Comparison of ENCODE assay signal across 10 cellular contexts in the genomic region with DNA sequence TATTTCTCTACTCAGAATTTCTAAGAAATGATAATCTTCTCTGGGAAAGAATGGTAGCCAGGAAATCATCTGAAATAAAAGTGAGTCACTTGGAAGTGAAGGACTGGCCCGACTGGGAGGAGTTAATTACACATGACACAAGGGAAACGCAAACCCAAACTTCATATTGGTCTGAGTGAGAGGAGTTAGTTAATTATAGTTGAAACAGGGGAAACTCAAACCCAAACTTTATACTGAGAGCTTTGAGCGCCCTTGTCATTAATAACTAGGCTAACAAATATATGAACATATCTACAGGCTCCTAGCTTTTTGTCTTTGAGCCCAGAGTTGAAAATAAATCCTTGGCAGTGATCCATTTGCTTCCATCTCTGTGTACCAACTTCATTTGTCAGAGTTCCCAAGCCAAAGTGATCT.
DNase-seq lines count a peak whose midpoint lies in the region; ATAC-seq and TF ChIP-seq lines count a peak whose summit lies in the region.
"Had no signal": no experiment of that assay in that cellular context is flagged by ENCODE, and none has a peak within 500 bp of the region (broad histone marks: within the 10 kb centered on the region; RNA-seq: fewer than 3 reads in every experiment).

No MANE protein-coding gene starts in this region.

- H3K36me3 ChIP-seq in SK-N-MC (ENCODE audit: insufficient read depth, low read length) (no peaks in the 10 kb centered on the region), prostate gland (no peaks in the 10 kb centered on the region)

- 23% methylated on average over 3 of the region's 3 CpGs for WGBS in prostate gland

- peak overlapping the region; percentile 37 for H3K9ac ChIP-seq in SK-N-MC (ENCODE audit: insufficient read length)

- no peak for ATAC-seq in GM19395 (IDR thresholded peaks at IDR 0.05; ENCODE audit: unreplicated experiment)

- H3K4me1 ChIP-seq in prostate gland (replicated peaks), result no peaks in the 10 kb centered on the region

- H3K4me3 ChIP-seq in SK-N-MC (peak overlapping the region; percentile 66; the same call in 1 of the 2 replicates), fibroblast of villous mesenchyme (ENCODE audit: low read depth, low read length) (no peak overlapping the region), prostate gland (no peak overlapping the region)

- no peaks in the 10 kb centered on the region for H3K27me3 ChIP-seq in prostate gland (replicated peaks; ENCODE audit: insufficient read depth)

- H3K27ac ChIP-seq in SK-N-MC (peak overlapping the region; percentile 69), prostate gland (peak overlapping the region; percentile 8 to 42)

- TF ChIP-seq POLR2A in prostate gland (IDR thresholded peaks at IDR 0.05), result no peak

- DNase-seq in AG20443 (ENCODE audit: low spot score) (peak; percentile 66), SK-N-MC (ENCODE audit: low read depth, low spot score) (no peak), fibroblast of villous mesenchyme (ENCODE audit: low read depth) (peak; percentile 82), prostate gland (ENCODE audit: low spot score) (no peak)
- no peak for DNase-seq in activated CD8-positive, alpha-beta memory T cell treated with anti-CD3 and anti-CD28 coated beads, Interleukin-2, amount 50 U/mL, for 48 hours
- DNase-seq in stimulated activated naive CD4-positive, alpha-beta T cell treated with Interleukin-2 at 50 U/mL for 16 hours (lab: John Stamatoyannopoulos, UW), result no peak
- no peak for DNase-seq in stimulated activated CD4-positive, alpha-beta T cell treated with anti-CD3 and anti-CD28 coated beads, Interleukin-4, amount 100 ng/mL, for 24 hours
- DNase-seq: activated CD4-positive, alpha-beta T cell treated with anti-CD3 and anti-CD28 coated beads, Interleukin-2, amount 50 U/mL, for 4 hours; CD4-positive, CD25-positive, alpha-beta regulatory T cell had no signal

- H3K9me3 ChIP-seq in SK-N-MC (ENCODE audit: low read depth, low read length) (no peaks in the 10 kb centered on the region), prostate gland (no peaks in the 10 kb centered on the region)

- intact Hi-C loops in prostate gland (cut with DNase I), result loop anchor here (5.0 kb wide), 1 partner anchor 186 kb away; a partner anchor contains a TSS

- TF ChIP-seq CTCF in fibroblast of villous mesenchyme (IDR thresholded peaks at IDR 0.05; ENCODE audit: insufficient read depth, low read depth, low read length) (no peak), prostate gland (IDR thresholded peaks at IDR 0.05) (no peak)

Comparison
In these comparisons a context has a peak if more than half of its experiments do, and no peak if none do; other contexts are left out.
1. DNase-seq: peak in AG20443 (single experiment) and fibroblast of villous mesenchyme (single experiment); none in SK-N-MC (single experiment), prostate gland (single experiment), activated CD8-positive, alpha-beta memory T cell treated with anti-CD3 and anti-CD28 coated beads, Interleukin-2, amount 50 U/mL, for 48 hours (single experiment), stimulated activated naive CD4-positive, alpha-beta T cell treated with Interleukin-2 at 50 U/mL for 16 hours (single experiment) and stimulated activated CD4-positive, alpha-beta T cell treated with anti-CD3 and anti-CD28 coated beads, Interleukin-4, amount 100 ng/mL, for 24 hours (single experiment).